ENCODE assay signal across 10 cellular contexts in genomic region chr12:9868951-9869306, GRCh38. TPM values are rescaled to one million over a fixed set of nuclear protein-coding genes. Genes with fewer than 3 reads are reported as not detected.
A peak's percentile ranks its signal among the peaks of the same experiment; 100 is the strongest.
DNase-seq lines count a peak whose midpoint lies in the region; ATAC-seq and TF ChIP-seq lines count a peak whose summit lies in the region.
"Had no signal": no experiment of that assay in that cellular context is flagged by ENCODE, and none has a peak within 500 bp of the region (broad histone marks: within the 10 kb centered on the region; RNA-seq: fewer than 3 reads in every experiment).

No MANE protein-coding gene starts in this region.

- H3K4me1 Mint-ChIP-seq in naive thymus-derived CD4-positive, alpha-beta T cell: peaks cover 12 to 50% (median 35%) of the 10 kb centered on the region in 7 donors

- H3K4me3 ChIP-seq in ACC112 (ENCODE audit: low read depth, low read length) (peak overlapping the region; percentile 77), KMS-11 (IDR thresholded peaks at IDR 0.05; ENCODE audit: insufficient read depth, low read depth, low read length) (no peak overlapping the region), mammary epithelial cell (replicated peaks in 1 of 3; ENCODE audit: insufficient read depth in 1 of 3, low read depth in 2 of 3, low read length in 3 of 3) (peak overlapping the region; percentile 45 to 56 (median 53))
- peak overlapping the region; percentile 68 for H3K4me3 ChIP-seq in naive thymus-derived CD4-positive, alpha-beta T cell (ENCODE audit: low read length)

- ATAC-seq in naive thymus-derived CD4-positive, alpha-beta T cell: no peak
- no peak for ATAC-seq in GM21825 (IDR thresholded peaks at IDR 0.05; ENCODE audit: unreplicated experiment)

- peak overlapping the region; percentile 94 for H2AFZ ChIP-seq in ACC112 (ENCODE audit: low read length, unreplicated experiment)
- peak overlapping the region; percentile 84 for H2AFZ ChIP-seq in KMS-11 (ENCODE audit: low read depth)
- H2AFZ ChIP-seq in mammary epithelial cell (ENCODE audit: low read depth, low read length): no peak overlapping the region

- intact Hi-C loops in mammary epithelial cell (cut with micrococcal nuclease): loop anchor here (2.0 kb wide), 1 partner anchor 54 kb away; no protein-coding TSS in a partner anchor
- intact Hi-C loops in naive thymus-derived CD4-positive, alpha-beta T cell (cut with micrococcal nuclease): loop anchor here (1.0 to 5.0 kb wide), 18 partner anchors 14 to 743 kb away; partner anchors contain the start of genes GABARAPL1 (in 2 of the 2), CD69 (in 1 of the 2) and MAGOHB (in 1 of the 2)

- 85% methylated on average over 4 of the region's 4 CpGs for WGBS in mammary epithelial cell (ENCODE audit: low coverage, missing lambda C conversion rate)

- H3K27me3 Mint-ChIP-seq in naive thymus-derived CD4-positive, alpha-beta T cell: no peaks in the 10 kb centered on the region

- BruUV-seq in mammary epithelial cell (replicated peaks; lab: Mats Ljungman, UMichigan): no TSS peak

- H4K20me1 ChIP-seq in KMS-11 (ENCODE audit: insufficient read depth) (no peaks in the 10 kb centered on the region), mammary epithelial cell (ENCODE audit: insufficient read depth, low read length) (no peaks in the 10 kb centered on the region)

- peaks cover 0 to 19% (median 6%) of the 10 kb centered on the region in 5 donors for H3K36me3 Mint-ChIP-seq in naive thymus-derived CD4-positive, alpha-beta T cell

- peak overlapping the region; percentile 56 for H3K9ac ChIP-seq in KMS-11
- no peak overlapping the region for H3K9ac ChIP-seq in mammary epithelial cell (ENCODE audit: insufficient read depth, low read length)

- CTCF ChIA-PET in mammary epithelial cell (lab: Charles Lee; ENCODE audit: low non-redundant PET): interaction anchor here (0.7 kb wide), 2 partner anchors 71 to 415 kb away, joined by 3 read pairs; no protein-coding TSS in a partner anchor
- CTCF ChIA-PET in naive thymus-derived CD4-positive, alpha-beta T cell (lab: Charles Lee): interaction anchor here (0.6 to 0.9 kb wide), 2 partner anchors 53 to 111 kb away, joined by 3 to 4 read pairs; no protein-coding TSS in a partner anchor

- in situ Hi-C loops in mammary epithelial cell (cut with MboI; ENCODE audit: low sequenced_read_pairs in 2 of 2): no loop called here

- dilution Hi-C loops in mammary epithelial cell (cut with HindIII; ENCODE audit: low sequenced_read_pairs): no loop called here

- H3K36me3 ChIP-seq in ACC112 (ENCODE audit: insufficient read depth, low read length) (0 out of 2 replicates have a peak, but pooled peaks cover under 1% of the 10 kb centered on the region), KMS-11 (ENCODE audit: insufficient read depth) (no peaks in the 10 kb centered on the region), mammary epithelial cell (ENCODE audit: insufficient read depth, low read length) (no peaks in the 10 kb centered on the region)
- no peaks in the 10 kb centered on the region for H3K36me3 ChIP-seq in naive thymus-derived CD4-positive, alpha-beta T cell (ENCODE audit: control insufficient read depth in 2 of 3, insufficient read depth in 3 of 3, low read length in 3 of 3)

- peaks cover 33% of the 10 kb centered on the region for H3K79me2 ChIP-seq in ACC112 (ENCODE audit: control insufficient read depth, insufficient read depth, low read length, unreplicated experiment)
- no peaks in the 10 kb centered on the region for H3K79me2 ChIP-seq in KMS-11 (ENCODE audit: insufficient read depth, low read depth)
- no peaks in the 10 kb centered on the region for H3K79me2 ChIP-seq in mammary epithelial cell (ENCODE audit: insufficient read depth, low read length)

- DNase-seq in mammary epithelial cell: no peak
- no peak for DNase-seq in naive thymus-derived CD4-positive, alpha-beta T cell
- no peak for DNase-seq in HuH-7.5 (ENCODE audit: low spot score)
- DNase-seq in amygdala (lab: John Stamatoyannopoulos, UW): no peak
- no peak for DNase-seq in NCI-H226
- DNase-seq: DMS153 had no signal

- no peaks in the 10 kb centered on the region for H3K9me3 ChIP-seq in mammary epithelial cell (replicated peaks; ENCODE audit: insufficient read depth, low read length)
- H3K9me3 ChIP-seq in naive thymus-derived CD4-positive, alpha-beta T cell (ENCODE audit: control insufficient read depth in 2 of 3, low read length in 3 of 3): no peaks in the 10 kb centered on the region

- peak overlapping the region; percentile 89 for H3K27ac ChIP-seq in ACC112 (ENCODE audit: low read depth, low read length)
- H3K27ac ChIP-seq in KMS-11: peak overlapping the region; percentile 74
- peak overlapping the region; percentile 70 for H3K27ac ChIP-seq in mammary epithelial cell (ENCODE audit: insufficient read depth, low read depth, low read length)
- H3K27ac ChIP-seq in naive thymus-derived CD4-positive, alpha-beta T cell (ENCODE audit: low read depth, low read length): peak overlapping the region; percentile 94

- H3K27me3 ChIP-seq in ACC112 (ENCODE audit: insufficient read depth, low read length): no peaks in the 10 kb centered on the region
- H3K27me3 ChIP-seq in KMS-11 (ENCODE audit: insufficient read depth, low read depth): no peaks in the 10 kb centered on the region
- no peaks in the 10 kb centered on the region for H3K27me3 ChIP-seq in mammary epithelial cell (ENCODE audit: insufficient read depth, low read length)
- H3K27me3 ChIP-seq in naive thymus-derived CD4-positive, alpha-beta T cell (ENCODE audit: control insufficient read depth in 2 of 2, insufficient read depth in 2 of 2, low read length in 2 of 2): no peaks in the 10 kb centered on the region

- H3K4me3 Mint-ChIP-seq in naive thymus-derived CD4-positive, alpha-beta T cell: peak overlapping the region; percentile 87 to 99 (median 93)

- TF ChIP-seq CTCF in KMS-11 (conservative IDR thresholded peaks at IDR 0.05; ENCODE audit: low read depth, low read length): no peak
- TF ChIP-seq CTCF in mammary epithelial cell (conservative IDR thresholded peaks at IDR 0.05 in 1 of 2, IDR thresholded peaks at IDR 0.05 in 1 of 2; ENCODE audit: extremely low read depth in 1 of 2, insufficient read depth in 1 of 2, low read depth in 1 of 2, low read length in 2 of 2): no peak

- H3K4me1 ChIP-seq in ACC112 (ENCODE audit: control insufficient read depth, insufficient read depth, low read length, unreplicated experiment) (peaks cover 12% of the 10 kb centered on the region), KMS-11 (ENCODE audit: low read depth, poor library complexity, severe bottlenecking) (peaks cover 35% of the 10 kb centered on the region), mammary epithelial cell (ENCODE audit: insufficient read depth, low read length) (peaks cover 26% of the 10 kb centered on the region)
- H3K4me1 ChIP-seq in naive thymus-derived CD4-positive, alpha-beta T cell (ENCODE audit: control insufficient read depth in 2 of 2, insufficient read depth in 2 of 2, low read length in 2 of 2): peaks cover 7 to 15% of the 10 kb centered on the region in 2 donors

- H3K4me2 ChIP-seq in KMS-11 (peak overlapping the region; percentile 75), mammary epithelial cell (ENCODE audit: insufficient read depth, low read depth, low read length) (peak overlapping the region; percentile 89)

- POLR2A ChIA-PET in naive thymus-derived CD4-positive, alpha-beta T cell (lab: Charles Lee): interaction anchor here (0.6 to 4.2 kb wide), 26 partner anchors 11 to 344 kb away, joined by 3 to 88 read pairs (median 4); partner anchors contain the start of genes CD69, CLEC2D and GABARAPL1

- H3K27ac Mint-ChIP-seq in naive thymus-derived CD4-positive, alpha-beta T cell: peak overlapping the region; percentile 97 to 100 (median 99)

- H3K9me3 Mint-ChIP-seq in naive thymus-derived CD4-positive, alpha-beta T cell: peaks cover 0 to 4% (median 3%) of the 10 kb centered on the region in 11 donors

RNA-seq across cellular contexts. Expression of gene CLEC2B, which starts 0.2 kb away (rescaled TPM):
- total RNA-seq in mammary epithelial cell: under 1 TPM; 0.17 to 0.42 TPM
- 0.44 TPM for polyA plus RNA-seq in mammary epithelial cell
- polyA minus RNA-seq in mammary epithelial cell: 2.1 TPM
- 10 to 100 TPM; 50.1 to 86.8 (median 73.8) TPM for total RNA-seq in naive thymus-derived CD4-positive, alpha-beta T cell
- 10 to 100 TPM; 22.1 to 61.2 TPM for polyA plus RNA-seq in naive thymus-derived CD4-positive, alpha-beta T cell

RNA-seq across cellular contexts. Expression of gene KLRF2, which starts 12.4 kb away (rescaled TPM):
- total RNA-seq in mammary epithelial cell: not detected
- not detected for polyA plus RNA-seq in mammary epithelial cell
- not detected for polyA minus RNA-seq in mammary epithelial cell
- total RNA-seq in naive thymus-derived CD4-positive, alpha-beta T cell: not detected
- polyA plus RNA-seq in naive thymus-derived CD4-positive, alpha-beta T cell: not detected
- total RNA-seq: myocyte had no signal

RNA-seq across cellular contexts. Expression of gene KLRF1, which starts 41.6 kb away (rescaled TPM):
- total RNA-seq in mammary epithelial cell: not detected
- not detected for polyA plus RNA-seq in mammary epithelial cell
- not detected for polyA minus RNA-seq in mammary epithelial cell
- total RNA-seq in naive thymus-derived CD4-positive, alpha-beta T cell: 10 to 100 TPM in 1 of 5 experiments, 1 to 10 TPM in 2, under 1 TPM in 2; 0.35 to 34.8 (median 1.0) TPM
- 1 to 10 TPM; 1.3 to 1.6 TPM for polyA plus RNA-seq in naive thymus-derived CD4-positive, alpha-beta T cell
- total RNA-seq: myocyte had no signal

Comparison
In these comparisons a context has a peak if more than half of its experiments do, and no peak if none do; other contexts are left out.
1. RNA of gene CLEC2B, which starts 0.2 kb away (total RNA-seq): 50.1 to 86.8 TPM in naive thymus-derived CD4-positive, alpha-beta T cell; 0.17 to 0.42 TPM in mammary epithelial cell; every median in the first group is over 10 times any median in the second.
2. Peak in every context shown above with its lines, with median percentiles within 50 percentile points of each other: H3K27ac ChIP-seq.